Comparison of ENCODE assay signal across 22 cellular contexts in genomic region chr17:51289776-51290175, GRCh38.
"Had no signal": no experiment of that assay in that cellular context is flagged by ENCODE, and none has a peak within 500 bp of the region (broad histone marks: within the 10 kb centered on the region; RNA-seq: fewer than 3 reads in every experiment).

No MANE protein-coding gene starts in this region.

- H3K9me3 Mint-ChIP-seq: activated CD4-positive, alpha-beta T cell treated with anti-CD3 and anti-CD28 coated beads, Interleukin-2, amount 10 ng/mL, durations not matched to agents 24 days and 14 days; activated T-helper 17 cell treated with anti-CD3 and anti-CD28 coated beads, Interleukin-2, amount 50 U/mL, for 72 hours; dendritic cell treated with granulocyte-macrophage colony-stimulating factor and Interleukin-4, amounts not matched to agents 40 ng/mL and 50 ng/mL, for 4 days; natural killer cell treated with Interleukin-12 subunit alpha and Interleukin-12 subunit beta and Interleukin-15 and Interleukin-18, amount 100 ng/mL, for 72 hours had no signal

- H3K4me1 Mint-ChIP-seq: activated T-helper 17 cell treated with anti-CD3 and anti-CD28 coated beads, Interleukin-2, amount 50 U/mL, for 72 hours had no signal

- H3K36me3 ChIP-seq: uterus had no signal

- H3K4me3 Mint-ChIP-seq: activated CD4-positive, alpha-beta memory T cell treated with anti-CD3 and anti-CD28 coated beads, Interleukin-2, amount 10 ng/mL, durations not matched to agents 7 days and 5 days; activated CD4-positive, alpha-beta T cell treated with anti-CD3 and anti-CD28 coated beads, Interleukin-2, amount 10 ng/mL, durations not matched to agents 24 days and 14 days; activated T-helper 17 cell treated with anti-CD3 and anti-CD28 coated beads, Interleukin-2, amount 50 U/mL, for 72 hours; dendritic cell treated with granulocyte-macrophage colony-stimulating factor and Interleukin-4, amounts not matched to agents 40 ng/mL and 50 ng/mL, for 4 days; natural killer cell treated with Interleukin-12 subunit alpha and Interleukin-12 subunit beta and Interleukin-15 and Interleukin-18, amount 100 ng/mL, for 72 hours had no signal

- DNase-seq: activated CD4-positive, alpha-beta memory T cell treated with anti-CD3 and anti-CD28 coated beads, Interleukin-2, amount 10 ng/mL, durations not matched to agents 7 days and 5 days; activated CD4-positive, alpha-beta T cell treated with anti-CD3 and anti-CD28 coated beads, Interleukin-2, amount 10 ng/mL, durations not matched to agents 24 days and 14 days; aorta; brain microvascular endothelial cell; caudate nucleus; effector CD4-positive, alpha-beta T cell; foreskin melanocyte; glutamatergic neuron; hippocampal formation; nucleus accumbens; right lobe of liver; stimulated activated CD4-positive, alpha-beta T cell treated with anti-CD3 and anti-CD28 coated beads, Interleukin-1b, Interleukin-23, amount 100 ng/mL, for 48 hours; testis; trophoblast cell; uterus had no signal

- H3K27me3 Mint-ChIP-seq: activated CD4-positive, alpha-beta memory T cell treated with anti-CD3 and anti-CD28 coated beads, Interleukin-2, amount 10 ng/mL, durations not matched to agents 7 days and 5 days; activated CD4-positive, alpha-beta T cell treated with anti-CD3 and anti-CD28 coated beads, Interleukin-2, amount 10 ng/mL, durations not matched to agents 24 days and 14 days; activated T-helper 17 cell treated with anti-CD3 and anti-CD28 coated beads, Interleukin-2, amount 50 U/mL, for 72 hours; dendritic cell treated with granulocyte-macrophage colony-stimulating factor and Interleukin-4, amounts not matched to agents 40 ng/mL and 50 ng/mL, for 4 days; natural killer cell treated with Interleukin-12 subunit alpha and Interleukin-12 subunit beta and Interleukin-15 and Interleukin-18, amount 100 ng/mL, for 72 hours had no signal

- H3K27ac Mint-ChIP-seq: activated CD4-positive, alpha-beta memory T cell treated with anti-CD3 and anti-CD28 coated beads, Interleukin-2, amount 10 ng/mL, durations not matched to agents 7 days and 5 days; activated CD4-positive, alpha-beta T cell treated with anti-CD3 and anti-CD28 coated beads, Interleukin-2, amount 10 ng/mL, durations not matched to agents 24 days and 14 days; activated T-helper 17 cell treated with anti-CD3 and anti-CD28 coated beads, Interleukin-2, amount 50 U/mL, for 72 hours; dendritic cell treated with granulocyte-macrophage colony-stimulating factor and Interleukin-4, amounts not matched to agents 40 ng/mL and 50 ng/mL, for 4 days; natural killer cell treated with Interleukin-12 subunit alpha and Interleukin-12 subunit beta and Interleukin-15 and Interleukin-18, amount 100 ng/mL, for 72 hours had no signal

- H3K27ac ChIP-seq: brain microvascular endothelial cell, right lobe of liver, skin epidermis, testis, uterus had no signal

- H3K4me3 ChIP-seq: right lobe of liver, skin epidermis, testis, uterus had no signal

- H3K9me3 ChIP-seq: right lobe of liver, testis, uterus had no signal

- H3K4me1 ChIP-seq: right lobe of liver, testis, uterus had no signal

- H3K27me3 ChIP-seq: brain microvascular endothelial cell, right lobe of liver, testis, uterus had no signal

- FAIRE-seq: endometrium had no signal

- ATAC-seq: activated CD4-positive, CD25-positive, alpha-beta regulatory T cell treated with anti-CD3 and anti-CD28 coated beads, Interleukin-2, amount 50 U/mL, for 24 hours; activated naive CD4-positive, alpha-beta T cell treated with anti-CD3 and anti-CD28 coated beads, Interleukin-2, amount 50 U/mL, for 72 hours; activated T-helper 17 cell treated with anti-CD3 and anti-CD28 coated beads, Interleukin-2, amount 50 U/mL, for 72 hours; natural killer cell treated with Interleukin-12 subunit alpha and Interleukin-12 subunit beta and Interleukin-15 and Interleukin-18, amount 100 ng/mL, for 72 hours; right lobe of liver had no signal
